ENCODE assay signal across 8 cellular contexts in the genomic region with DNA sequence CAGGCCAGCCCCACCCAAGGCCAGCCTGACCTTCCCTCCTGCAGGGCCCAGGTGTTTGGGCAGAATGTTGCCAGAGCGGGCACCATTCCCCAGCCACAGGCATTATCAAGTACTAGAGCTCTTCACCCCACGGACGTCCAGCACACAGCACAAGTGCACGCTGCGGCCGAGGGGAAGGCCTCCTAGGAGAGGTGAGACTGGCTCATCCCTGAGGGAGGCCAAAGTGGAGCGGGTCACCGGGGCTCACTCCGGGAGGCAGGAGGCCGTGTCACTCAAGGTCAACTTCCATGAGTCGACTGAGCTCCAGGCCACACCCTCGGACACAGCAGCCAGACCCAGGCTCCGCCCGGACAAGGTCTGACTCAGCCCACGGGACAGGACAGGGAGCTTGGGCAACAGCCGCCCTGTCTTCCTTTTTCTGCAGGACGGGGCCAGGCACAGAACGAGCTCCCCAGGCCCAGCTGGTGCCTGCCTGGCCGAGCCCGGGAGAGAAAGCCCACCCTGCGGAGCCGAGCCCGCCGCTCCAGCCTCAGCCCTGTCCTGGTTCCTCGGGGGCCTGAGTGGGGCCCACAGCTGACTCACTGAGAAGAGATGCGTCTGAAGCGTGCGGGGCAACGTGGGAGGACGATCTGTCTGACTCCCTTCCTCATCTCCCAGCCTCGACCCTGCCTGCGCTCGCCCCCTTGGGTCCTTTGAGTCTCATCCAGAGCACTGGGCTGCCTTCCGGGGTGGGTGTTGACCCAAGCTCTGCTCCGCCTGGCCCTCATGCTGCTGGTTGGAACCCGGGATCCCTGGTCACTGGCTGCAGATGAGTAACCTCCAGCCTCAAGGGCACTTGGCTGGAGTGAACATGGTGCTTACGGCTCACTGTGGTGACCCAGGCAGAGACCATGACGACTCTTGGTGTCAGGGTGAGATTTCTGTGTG. TPM values are rescaled to one million over a fixed set of nuclear protein-coding genes. Genes with fewer than 3 reads are reported as not detected.
DNase-seq lines count a peak whose midpoint lies in the region; ATAC-seq and TF ChIP-seq lines count a peak whose summit lies in the region.

No MANE protein-coding gene starts in this region.

- H2AFZ ChIP-seq in trophoblast cell (ENCODE audit: insufficient read depth, low read length, poor library complexity) = peak overlapping the region; percentile 32

- H4K12ac ChIP-seq in trophoblast cell (ENCODE audit: low read depth, low read length) = peak overlapping the region; percentile 14

- H3K9ac ChIP-seq in trophoblast cell (ENCODE audit: low read length) = no peak overlapping the region

- peaks cover 6% of the 10 kb centered on the region for H3K79me2 ChIP-seq in trophoblast cell (ENCODE audit: control insufficient read depth, insufficient read depth, low read length, poor library complexity)

- H3K4ac ChIP-seq in trophoblast cell (ENCODE audit: low read depth, low read length) = no peak overlapping the region

- H3K79me1 ChIP-seq in trophoblast cell (ENCODE audit: low read length) = peaks cover 20% of the 10 kb centered on the region

- peak; percentile 86 for DNase-seq in Caki2 (ENCODE audit: low read depth)
- peak; percentile 65 for DNase-seq in RPMI7951 (ENCODE audit: low read depth)
- DNase-seq in fibroblast of pulmonary artery (ENCODE audit: low read depth) = peak; percentile 88
- DNase-seq in trophoblast cell = peak; percentile 92 to 94
- DNase-seq in foreskin melanocyte = no peak
- DNase-seq in UCSD-AML1 (lab: John Stamatoyannopoulos, UW; ENCODE audit: unreplicated experiment) = no peak

- H3K4me2 ChIP-seq in trophoblast cell (ENCODE audit: low read length) = no peak overlapping the region

- no peak for ATAC-seq in HG02763 (IDR thresholded peaks at IDR 0.05; ENCODE audit: unreplicated experiment)
- no peak for ATAC-seq in GM21360 (IDR thresholded peaks at IDR 0.05; ENCODE audit: unreplicated experiment)

- peak overlapping the region; percentile 26 for H4K8ac ChIP-seq in trophoblast cell (ENCODE audit: low read depth, low read length)

- H2BK12ac ChIP-seq in trophoblast cell (ENCODE audit: low read length) = peak overlapping the region; percentile 7

- H3K4me1 ChIP-seq in trophoblast cell (ENCODE audit: control insufficient read depth in 1 of 2, insufficient read depth in 2 of 2, low read length in 2 of 2) = peaks cover 30 to 37% of the 10 kb centered on the region in 2 experiments

- peak overlapping the region; percentile 8 for H2AK5ac ChIP-seq in trophoblast cell (ENCODE audit: low read length)

- H3K9me3 ChIP-seq in trophoblast cell (ENCODE audit: insufficient read depth, low read depth, low read length) = peaks cover 2% of the 10 kb centered on the region

- H2BK120ac ChIP-seq in trophoblast cell (ENCODE audit: insufficient read depth, low read length, poor library complexity) = no peak overlapping the region

- H3K23ac ChIP-seq in trophoblast cell (ENCODE audit: low read length) = no peak overlapping the region

- H3K27ac ChIP-seq in trophoblast cell (ENCODE audit: low read depth, low read length) = no peak overlapping the region

- no peak overlapping the region for H2BK5ac ChIP-seq in trophoblast cell (ENCODE audit: low read depth, low read length, poor library complexity)

- no peak for TF ChIP-seq CTCF in fibroblast of pulmonary artery (IDR thresholded peaks at IDR 0.05; ENCODE audit: low read length, missing control alignments)

- H4K91ac ChIP-seq in trophoblast cell (ENCODE audit: low read depth, low read length) = peak overlapping the region; percentile 48

- H3K36me3 ChIP-seq in trophoblast cell (ENCODE audit: control insufficient read depth in 1 of 2, insufficient read depth in 2 of 2, low read length in 2 of 2) = no peaks in the 10 kb centered on the region

- peak overlapping the region; percentile 13 for H3K4me3 ChIP-seq in fibroblast of pulmonary artery (replicated peaks; ENCODE audit: low read depth, low read length)
- no peak overlapping the region for H3K4me3 ChIP-seq in trophoblast cell (ENCODE audit: low read depth, low read length)

- in situ Hi-C loops in Caki2 (cut with HindIII; ENCODE audit: low pct_unique_long_range_greater_than_20kb, low sequenced_read_pairs) = no loop called here

- no peaks in the 10 kb centered on the region for H3K27me3 ChIP-seq in trophoblast cell (ENCODE audit: insufficient read depth, low read length)

- H3K18ac ChIP-seq in trophoblast cell (ENCODE audit: low read length) = no peak overlapping the region

- WGBS in trophoblast cell (ENCODE audit: extremely low coverage, insufficient coverage, insufficient read length) = no CpG with 5 or more reads among the region's 38 CpGs

- H3K14ac ChIP-seq in trophoblast cell (ENCODE audit: low read length) = no peak overlapping the region

RNA-seq across cellular contexts. Expression of a gene that starts 1.6 kb away (rescaled TPM):
- total RNA-seq in Caki2 (2014; rRNA removed; shearing (Covaris generic); ENCODE audit: low replicate concordance) = not detected in 2 replicates
- total RNA-seq in RPMI7951 (2014; rRNA removed; shearing (Covaris generic)) = not detected in 2 replicates
- 1.8 and 2.1 TPM in 2 replicates for polyA plus RNA-seq in trophoblast cell (2013)

RNA-seq across cellular contexts. Expression of a gene that starts 13.0 kb away (rescaled TPM):
- 16.6 and 48.6 TPM in 2 replicates for total RNA-seq in Caki2 (2014; rRNA removed; shearing (Covaris generic); ENCODE audit: low replicate concordance)
- 1.3 and 3.2 TPM in 2 replicates for total RNA-seq in RPMI7951 (2014; rRNA removed; shearing (Covaris generic))
- 5.2 and 5.5 TPM in 2 replicates for polyA plus RNA-seq in trophoblast cell (2013)

RNA-seq across cellular contexts. Expression of a gene that starts 13.2 kb away (rescaled TPM):
- total RNA-seq in Caki2 (2014; rRNA removed; shearing (Covaris generic); ENCODE audit: low replicate concordance) = 265 and 360 TPM in 2 replicates
- 217 and 228 TPM in 2 replicates for total RNA-seq in RPMI7951 (2014; rRNA removed; shearing (Covaris generic))
- 783 and 790 TPM in 2 replicates for polyA plus RNA-seq in trophoblast cell (2013)

RNA-seq across cellular contexts. Expression of a gene that starts 18.3 kb away (rescaled TPM):
- 21.3 and 27.2 TPM in 2 replicates for total RNA-seq in Caki2 (2014; rRNA removed; shearing (Covaris generic); ENCODE audit: low replicate concordance)
- total RNA-seq in RPMI7951 (2014; rRNA removed; shearing (Covaris generic)) = 16.3 and 18.7 TPM in 2 replicates
- 63.6 and 66.1 TPM in 2 replicates for polyA plus RNA-seq in trophoblast cell (2013)

Comparison
In these comparisons a context has a peak if more than half of its experiments do, and no peak if none do; other contexts are left out.
1. DNase-seq: peak in Caki2 (single experiment), RPMI7951 (single experiment), fibroblast of pulmonary artery (single experiment) and trophoblast cell (2 of 2); none in foreskin melanocyte (single experiment) and UCSD-AML1 (single experiment).